In genomic region chr10:34446046-34446445, GRCh38 we compare ENCODE assay signal across 21 cellular contexts.
"Had no signal": no experiment of that assay in that cellular context is flagged by ENCODE, and none has a peak within 500 bp of the region (broad histone marks: within the 10 kb centered on the region; RNA-seq: fewer than 3 reads in every experiment).

No MANE protein-coding gene starts in this region.

- H3K4me3 Mint-ChIP-seq: activated naive CD4-positive, alpha-beta T cell treated with anti-CD3 and anti-CD28 coated beads, Interleukin-2, amount 10 ng/mL, durations not matched to agents 7 days and 5 days; activated naive CD8-positive, alpha-beta T cell treated with anti-CD3 and anti-CD28 coated beads, Interleukin-2, amount 50 U/mL, for 24 hours; neural progenitor cell had no signal

- H3K27ac ChIP-seq: coronary artery, esophagus squamous epithelium, neural progenitor cell, tibial artery, VCaP had no signal

- H3K36me3 Mint-ChIP-seq: activated naive CD4-positive, alpha-beta T cell treated with anti-CD3 and anti-CD28 coated beads, Interleukin-2, amount 10 ng/mL, durations not matched to agents 7 days and 5 days had no signal

- H2AFZ ChIP-seq: neural progenitor cell had no signal

- H3K4me1 Mint-ChIP-seq: activated naive CD4-positive, alpha-beta T cell treated with anti-CD3 and anti-CD28 coated beads, Interleukin-2, amount 10 ng/mL, durations not matched to agents 7 days and 5 days; activated naive CD8-positive, alpha-beta T cell treated with anti-CD3 and anti-CD28 coated beads, Interleukin-2, amount 50 U/mL, for 24 hours had no signal

- H3K4me1 ChIP-seq: esophagus squamous epithelium, tibial artery had no signal

- H3K36me3 ChIP-seq: neural progenitor cell, tibial artery had no signal

- H3K9me3 ChIP-seq: esophagus squamous epithelium, tibial artery had no signal

- DNase-seq: activated CD4-positive, CD25-positive, alpha-beta regulatory T cell treated with anti-CD3 and anti-CD28 coated beads, Interleukin-2, amount 50 U/mL, for 72 hours; activated CD8-positive, alpha-beta memory T cell treated with anti-CD3 and anti-CD28 coated beads for 24 hours; activated CD8-positive, alpha-beta memory T cell treated with anti-CD3 and anti-CD28 coated beads, Interleukin-2, amount 50 U/mL, for 48 hours; activated effector memory CD4-positive, alpha-beta T cell treated with Interleukin-2 at 50 U/mL for 16 hours; activated naive CD4-positive, alpha-beta T cell treated with anti-CD3 and anti-CD28 coated beads, Interleukin-2, amount 10 ng/mL, durations not matched to agents 7 days and 5 days; activated naive CD8-positive, alpha-beta T cell treated with anti-CD3 and anti-CD28 coated beads, Interleukin-2, amount 50 U/mL, for 24 hours; activated T-cell treated with anti-CD3 and anti-CD28 coated beads, Interleukin-2, amount 50 U/mL, for 48 hours; aorta; esophagus squamous epithelium; midbrain; stimulated activated CD4-positive, alpha-beta T cell treated with anti-CD3 and anti-CD28 coated beads, Interleukin-12 subunit alpha, Interleukin-12 subunit beta, amount 100 ng/mL, for 4 hours; stimulated activated CD4-positive, alpha-beta T cell treated with anti-CD3 and anti-CD28 coated beads, Interleukin-1b, Interleukin-23, amount 100 ng/mL, for 48 hours; stimulated activated CD8-positive, alpha-beta memory T cell treated with anti-CD3 and anti-CD28 coated beads, Interleukin-4, amount 100 ng/mL, for 48 hours; stimulated activated naive CD8-positive, alpha-beta T cell treated with anti-CD3 and anti-CD28 coated beads, Interleukin-15, Interleukin-2, amounts not matched to agents 100 U/mL and 50 U/mL, for 24 hours; substantia nigra; SW 1271; T-helper 2 cell; tibial artery had no signal

- H3K4me2 ChIP-seq: neural progenitor cell had no signal

- H3K27me3 ChIP-seq: esophagus squamous epithelium, neural progenitor cell, tibial artery had no signal

- H3K27ac Mint-ChIP-seq: activated naive CD4-positive, alpha-beta T cell treated with anti-CD3 and anti-CD28 coated beads, Interleukin-2, amount 10 ng/mL, durations not matched to agents 7 days and 5 days; activated naive CD8-positive, alpha-beta T cell treated with anti-CD3 and anti-CD28 coated beads, Interleukin-2, amount 50 U/mL, for 24 hours; neural progenitor cell had no signal

- H3K9me3 Mint-ChIP-seq: activated naive CD4-positive, alpha-beta T cell treated with anti-CD3 and anti-CD28 coated beads, Interleukin-2, amount 10 ng/mL, durations not matched to agents 7 days and 5 days; activated naive CD8-positive, alpha-beta T cell treated with anti-CD3 and anti-CD28 coated beads, Interleukin-2, amount 50 U/mL, for 24 hours; neural progenitor cell had no signal

- H3K4me3 ChIP-seq: coronary artery, esophagus squamous epithelium, neural progenitor cell, tibial artery had no signal

- H3K27me3 Mint-ChIP-seq: activated naive CD4-positive, alpha-beta T cell treated with anti-CD3 and anti-CD28 coated beads, Interleukin-2, amount 10 ng/mL, durations not matched to agents 7 days and 5 days; activated naive CD8-positive, alpha-beta T cell treated with anti-CD3 and anti-CD28 coated beads, Interleukin-2, amount 50 U/mL, for 24 hours had no signal
